ENCODE assay signal across 12 cellular contexts in the genomic region with DNA sequence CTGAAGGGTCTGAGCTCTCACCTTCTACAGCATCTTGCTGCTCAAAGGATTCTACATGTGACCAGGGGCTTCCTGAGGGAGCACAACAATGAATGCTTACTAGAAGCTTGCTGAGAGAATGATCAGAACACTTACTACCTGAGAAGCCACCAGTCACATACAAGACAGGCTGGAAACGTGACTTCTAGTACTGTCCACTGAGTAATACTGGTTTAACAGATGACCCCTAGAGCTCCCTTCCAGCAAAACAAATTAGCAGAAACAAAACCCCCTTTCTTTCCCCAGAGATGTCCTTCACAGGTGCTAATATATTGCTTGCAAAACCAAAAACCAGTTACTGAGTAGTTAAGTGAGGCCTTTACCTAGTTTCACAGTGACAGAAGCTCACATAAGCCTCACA. TPM values are rescaled to one million over a fixed set of nuclear protein-coding genes. Genes with fewer than 3 reads are reported as not detected.
A peak's percentile ranks its signal among the peaks of the same experiment; 100 is the strongest.
DNase-seq lines count a peak whose midpoint lies in the region; ATAC-seq and TF ChIP-seq lines count a peak whose summit lies in the region.
"Had no signal": no experiment of that assay in that cellular context is flagged by ENCODE, and none has a peak within 500 bp of the region (broad histone marks: within the 10 kb centered on the region; RNA-seq: fewer than 3 reads in every experiment).

No MANE protein-coding gene starts in this region.

- DNase-seq in CD4-positive, alpha-beta memory T cell = no peak
- DNase-seq in GM23248 (no peak), anterior cingulate cortex (lab: John Stamatoyannopoulos, UW) (no peak), CD1c-positive myeloid dendritic cell (ENCODE audit: extremely low spot score) (no peak)
- DNase-seq in activated CD8-positive, alpha-beta T cell treated with anti-CD3 and anti-CD28 coated beads for 36 hours = no peak
- no peak for DNase-seq in naive thymus-derived CD4-positive, alpha-beta T cell
- DNase-seq: DMS 273 treated with DMSO at 0.1 percent for 48 hours, kidney, NCI-H2171 treated with DMSO at 0.1 percent for 48 hours had no signal

- no peaks in the 10 kb centered on the region for H3K9me3 Mint-ChIP-seq in CD4-positive, alpha-beta memory T cell
- no peaks in the 10 kb centered on the region for H3K9me3 Mint-ChIP-seq in activated CD8-positive, alpha-beta T cell treated with anti-CD3 and anti-CD28 coated beads for 36 hours
- no peaks in the 10 kb centered on the region for H3K9me3 Mint-ChIP-seq in naive thymus-derived CD4-positive, alpha-beta T cell

- peaks cover 93% of the 10 kb centered on the region for H3K79me2 ChIP-seq in GM23248 (ENCODE audit: insufficient read depth)

- peaks cover 11% of the 10 kb centered on the region; the same call in 1 of the 2 replicates for H4K20me1 ChIP-seq in GM23248 (ENCODE audit: insufficient read depth)

- no peaks in the 10 kb centered on the region for H3K27me3 Mint-ChIP-seq in CD4-positive, alpha-beta memory T cell
- no peaks in the 10 kb centered on the region for H3K27me3 Mint-ChIP-seq in activated CD8-positive, alpha-beta T cell treated with anti-CD3 and anti-CD28 coated beads for 36 hours
- H3K27me3 Mint-ChIP-seq in naive thymus-derived CD4-positive, alpha-beta T cell = no peaks in the 10 kb centered on the region

- TF ChIP-seq CTCF in activated CD8-positive, alpha-beta T cell treated with anti-CD3 and anti-CD28 coated beads for 36 hours (IDR thresholded peaks at IDR 0.05) = no peak

- H3K36me3 Mint-ChIP-seq in CD4-positive, alpha-beta memory T cell = peaks cover 0 to 13% of the 10 kb centered on the region in 2 donors
- peaks cover 8% of the 10 kb centered on the region for H3K36me3 Mint-ChIP-seq in activated CD8-positive, alpha-beta T cell treated with anti-CD3 and anti-CD28 coated beads for 36 hours (ENCODE audit: low read depth)
- peaks cover 0 to 7% (median 0%) of the 10 kb centered on the region in 5 donors for H3K36me3 Mint-ChIP-seq in naive thymus-derived CD4-positive, alpha-beta T cell

- H3K4me1 Mint-ChIP-seq in CD4-positive, alpha-beta memory T cell = peaks cover 52 to 75% (median 66%) of the 10 kb centered on the region in 4 donors
- peaks cover 53% of the 10 kb centered on the region for H3K4me1 Mint-ChIP-seq in activated CD8-positive, alpha-beta T cell treated with anti-CD3 and anti-CD28 coated beads for 36 hours (ENCODE audit: low read depth)
- peaks cover 47 to 78% (median 69%) of the 10 kb centered on the region in 7 donors for H3K4me1 Mint-ChIP-seq in naive thymus-derived CD4-positive, alpha-beta T cell

- POLR2A ChIA-PET in CD4-positive, alpha-beta memory T cell (lab: Charles Lee; ENCODE audit: partially characterized antibody) = interaction anchor here (1.3 to 7.2 kb wide), 3 partner anchors 27 to 66 kb away, joined by 3 to 104 read pairs (median 4); partner anchors contain the start of gene ABCB10
- POLR2A ChIA-PET in activated CD8-positive, alpha-beta T cell treated with anti-CD3 and anti-CD28 coated beads for 36 hours (lab: Charles Lee) = interaction anchor here (1.0 to 3.1 kb wide), 5 partner anchors 25 to 116 kb away, joined by 3 to 26 read pairs (median 4); partner anchors contain the start of genes ABCB10 and NUP133
- POLR2A ChIA-PET in naive thymus-derived CD4-positive, alpha-beta T cell (lab: Charles Lee) = interaction anchor here (0.6 to 6.6 kb wide), 3 partner anchors 65 to 291 kb away, joined by 3 to 49 read pairs (median 5); partner anchors contain the start of gene ABCB10

- H3K27ac Mint-ChIP-seq in CD4-positive, alpha-beta memory T cell = peak overlapping the region in 3 of 7 donors; percentile 3 to 58 (median 44)
- no peak overlapping the region for H3K27ac Mint-ChIP-seq in activated CD8-positive, alpha-beta T cell treated with anti-CD3 and anti-CD28 coated beads for 36 hours
- peak overlapping the region in 4 of 9 donors; percentile 14 to 49 (median 34) for H3K27ac Mint-ChIP-seq in naive thymus-derived CD4-positive, alpha-beta T cell

- in situ Hi-C loops in GM23248 (cut with MboI) = no loop called here

- H3K9ac ChIP-seq in GM23248 = no peak overlapping the region

- intact Hi-C loops in CD4-positive, alpha-beta memory T cell (cut with micrococcal nuclease) = loop anchor here (2.0 to 10.0 kb wide), 2 partner anchors 115 to 1539 kb away; partner anchors contain the start of genes ARF1 and NUP133
- intact Hi-C loops in activated CD8-positive, alpha-beta T cell treated with anti-CD3 and anti-CD28 coated beads for 36 hours (cut with micrococcal nuclease) = loop anchor here (10.0 kb wide), 1 partner anchor 69 kb away; the partner anchor contains the start of gene ABCB10
- intact Hi-C loops in naive thymus-derived CD4-positive, alpha-beta T cell (cut with micrococcal nuclease) = no loop called here

- no peaks in the 10 kb centered on the region for H3K9me2 ChIP-seq in GM23248 (ENCODE audit: insufficient read depth)

- no peak overlapping the region for H2AFZ ChIP-seq in GM23248

- H3K9me3 ChIP-seq in CD4-positive, alpha-beta memory T cell (ENCODE audit: control insufficient read depth in 1 of 2, low read length in 2 of 2) = no peaks in the 10 kb centered on the region
- no peaks in the 10 kb centered on the region for H3K9me3 ChIP-seq in GM23248 (ENCODE audit: low read depth)
- H3K9me3 ChIP-seq in naive thymus-derived CD4-positive, alpha-beta T cell (ENCODE audit: control insufficient read depth in 2 of 3, low read length in 3 of 3) = no peaks in the 10 kb centered on the region

- H3K36me3 ChIP-seq in CD4-positive, alpha-beta memory T cell (ENCODE audit: insufficient read depth, low read length) = no peaks in the 10 kb centered on the region
- H3K36me3 ChIP-seq in GM23248 (ENCODE audit: low read depth) = no peaks in the 10 kb centered on the region
- H3K36me3 ChIP-seq in naive thymus-derived CD4-positive, alpha-beta T cell (ENCODE audit: control insufficient read depth in 2 of 3, insufficient read depth in 3 of 3, low read length in 3 of 3) = peaks cover 0 to 4% (median 0%) of the 10 kb centered on the region in 3 experiments

- no peak overlapping the region for H3K4me3 ChIP-seq in CD4-positive, alpha-beta memory T cell (ENCODE audit: low read length in 2 of 2)
- H3K4me3 ChIP-seq in GM23248 = no peak overlapping the region
- no peak overlapping the region for H3K4me3 ChIP-seq in naive thymus-derived CD4-positive, alpha-beta T cell (ENCODE audit: low read length)

- WGBS in GM23248 (ENCODE audit: low coverage in 1 of 2, low lambda C conversion rate in 2 of 2, missing lambda C conversion rate in 2 of 2), 2 experiments = 50 to 57% methylated on average over 1 of the region's 1 CpG

- CTCF ChIA-PET in CD4-positive, alpha-beta memory T cell (lab: Charles Lee; ENCODE audit: partially characterized antibody) = interaction anchor here (1.4 to 5.1 kb wide), 2 partner anchors 65 to 1019 kb away, joined by 3 to 37 read pairs; partner anchors contain the start of gene ABCB10
- CTCF ChIA-PET in activated CD8-positive, alpha-beta T cell treated with anti-CD3 and anti-CD28 coated beads for 36 hours (lab: Charles Lee) = interaction anchor here (0.7 to 2.3 kb wide), 5 partner anchors 9 to 142 kb away, joined by 3 to 10 read pairs (median 4); partner anchors contain the start of gene ABCB10
- CTCF ChIA-PET in naive thymus-derived CD4-positive, alpha-beta T cell (lab: Charles Lee) = interaction anchor here (0.9 to 1.0 kb wide), 2 partner anchors 65 to 365 kb away, joined by 3 to 5 read pairs; partner anchors contain the start of gene ABCB10

- H3K4me2 ChIP-seq in GM23248 (ENCODE audit: unreplicated experiment) = peak overlapping the region; percentile 94

- H3F3A ChIP-seq in GM23248 (ENCODE audit: insufficient read depth) = peaks cover 26% of the 10 kb centered on the region

- no peak for ATAC-seq in activated CD8-positive, alpha-beta T cell treated with anti-CD3 and anti-CD28 coated beads for 36 hours
- ATAC-seq in naive thymus-derived CD4-positive, alpha-beta T cell = no peak
- ATAC-seq in HG03095 (IDR thresholded peaks at IDR 0.05; ENCODE audit: unreplicated experiment) = no peak
- no peak for ATAC-seq in HG03432 (IDR thresholded peaks at IDR 0.05; ENCODE audit: unreplicated experiment)
- ATAC-seq: esophagus mucosa had no signal

- H3K4me3 Mint-ChIP-seq in CD4-positive, alpha-beta memory T cell = peak overlapping the region; percentile 24 to 97 (median 62)
- peak overlapping the region; percentile 94 for H3K4me3 Mint-ChIP-seq in activated CD8-positive, alpha-beta T cell treated with anti-CD3 and anti-CD28 coated beads for 36 hours
- H3K4me3 Mint-ChIP-seq in naive thymus-derived CD4-positive, alpha-beta T cell = peak overlapping the region; percentile 29 to 99 (median 96)

- no peak overlapping the region for H3K27ac ChIP-seq in CD4-positive, alpha-beta memory T cell (ENCODE audit: low read depth, low read length)
- no peak overlapping the region for H3K27ac ChIP-seq in GM23248
- no peak overlapping the region for H3K27ac ChIP-seq in naive thymus-derived CD4-positive, alpha-beta T cell (ENCODE audit: low read depth, low read length)

- H3K4me1 ChIP-seq in CD4-positive, alpha-beta memory T cell (ENCODE audit: insufficient read depth, low read length) = peaks cover 61% of the 10 kb centered on the region
- peaks cover 34% of the 10 kb centered on the region for H3K4me1 ChIP-seq in GM23248 (ENCODE audit: insufficient read depth)
- H3K4me1 ChIP-seq in naive thymus-derived CD4-positive, alpha-beta T cell (ENCODE audit: control insufficient read depth in 2 of 2, insufficient read depth in 2 of 2, low read length in 2 of 2) = peaks cover 21 to 27% of the 10 kb centered on the region in 2 donors

- no peaks in the 10 kb centered on the region for H3K27me3 ChIP-seq in CD4-positive, alpha-beta memory T cell (ENCODE audit: insufficient read depth, low read length)
- H3K27me3 ChIP-seq in GM23248 (replicated peaks; ENCODE audit: insufficient read depth) = no peaks in the 10 kb centered on the region
- H3K27me3 ChIP-seq in naive thymus-derived CD4-positive, alpha-beta T cell (ENCODE audit: control insufficient read depth in 2 of 2, insufficient read depth in 2 of 2, low read length in 2 of 2) = no peaks in the 10 kb centered on the region

RNA-seq across cellular contexts. Expression of gene TAF5L, which starts 2.1 kb away (rescaled TPM):
- total RNA-seq in CD4-positive, alpha-beta memory T cell = 10 to 100 TPM; 20.7 to 21.3 TPM
- 1 to 10 TPM; 4.3 to 7.1 TPM for polyA plus RNA-seq in CD4-positive, alpha-beta memory T cell
- total RNA-seq in GM23248 (2014; rRNA removed; shearing (Covaris generic)) = 13.2 and 24.2 TPM in 2 replicates
- 2.6 and 3.0 TPM in 2 replicates for polyA plus RNA-seq in GM23248 (2016; fragmentation: Nextera tagmentation; extraction: Ambion mirVana)
- total RNA-seq in activated CD8-positive, alpha-beta T cell treated with anti-CD3 and anti-CD28 coated beads for 36 hours = 10 to 100 TPM; 17.7 to 19.5 TPM
- 10 to 100 TPM; 17.3 to 27.2 (median 19.8) TPM for total RNA-seq in naive thymus-derived CD4-positive, alpha-beta T cell
- polyA plus RNA-seq in naive thymus-derived CD4-positive, alpha-beta T cell = 1 to 10 TPM; 4.7 to 6.8 TPM

RNA-seq across cellular contexts. Expression of gene URB2, which starts 2.2 kb away (rescaled TPM):
- 1 to 10 TPM; 8.5 to 9.4 TPM for total RNA-seq in CD4-positive, alpha-beta memory T cell
- 1 to 10 TPM; 3.5 to 7.2 TPM for polyA plus RNA-seq in CD4-positive, alpha-beta memory T cell
- 6.3 and 7.6 TPM in 2 replicates for total RNA-seq in GM23248 (2014; rRNA removed; shearing (Covaris generic))
- 3.3 and 3.5 TPM in 2 replicates for polyA plus RNA-seq in GM23248 (2016; fragmentation: Nextera tagmentation; extraction: Ambion mirVana)
- total RNA-seq in activated CD8-positive, alpha-beta T cell treated with anti-CD3 and anti-CD28 coated beads for 36 hours = 10 to 100 TPM; 17.4 to 17.7 TPM
- total RNA-seq in naive thymus-derived CD4-positive, alpha-beta T cell = 10 to 100 TPM in 4 of 5 experiments, 1 to 10 TPM in 1; 6.2 to 18.2 (median 11.0) TPM
- polyA plus RNA-seq in naive thymus-derived CD4-positive, alpha-beta T cell = 1 to 10 TPM; 5.6 to 8.2 TPM

Comparison
In these comparisons a context has a peak if more than half of its experiments do, and no peak if none do; other contexts are left out.
1. intact Hi-C loops: an anchor here in CD4-positive, alpha-beta memory T cell (2.0 to 10.0 kb wide) and activated CD8-positive, alpha-beta T cell treated with anti-CD3 and anti-CD28 coated beads for 36 hours (10.0 kb wide); none called in naive thymus-derived CD4-positive, alpha-beta T cell.